ENCODE assay signal across 1 cellular context in the genomic region with DNA sequence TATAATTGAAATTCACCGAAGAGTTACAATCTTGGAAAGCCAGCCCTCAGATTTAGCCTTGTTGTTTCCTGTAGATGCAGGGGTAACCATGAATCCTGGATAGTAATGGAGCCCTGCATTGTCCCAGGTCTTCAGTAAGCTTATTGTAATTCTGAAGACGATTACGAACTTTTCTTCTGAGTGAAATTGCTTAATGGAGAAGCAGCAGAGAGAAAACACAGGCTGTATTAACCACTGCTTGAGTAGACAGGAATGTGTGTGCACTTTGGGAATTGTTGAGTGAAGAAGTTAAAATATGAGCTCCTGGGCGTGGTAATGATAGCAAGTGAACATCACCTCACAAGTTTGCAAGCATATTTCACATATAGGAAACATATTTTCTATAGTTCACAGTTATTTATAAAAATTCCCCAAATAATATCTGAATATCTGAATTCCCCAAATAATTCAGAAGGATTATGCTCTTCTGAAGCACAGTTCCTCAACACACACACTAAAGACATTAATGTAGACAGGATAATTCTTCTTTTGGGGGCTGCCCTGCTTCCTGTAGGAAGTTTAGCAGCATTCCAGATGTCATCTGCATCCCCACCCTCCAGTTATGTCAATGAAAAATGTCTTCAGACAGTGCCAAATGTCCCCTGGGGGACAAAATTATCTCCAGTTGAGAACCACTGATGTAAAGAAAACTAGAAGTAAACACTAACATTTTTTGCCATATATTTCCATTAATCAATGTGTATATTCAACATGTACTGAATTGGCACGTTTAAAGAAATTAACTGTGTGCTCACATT.
TF ChIP-seq lines count a peak whose summit lies in the region.

No MANE protein-coding gene starts in this region.

TF ChIP-seq in GM23338, 12 proteins besides CTCF, POLR2A, EP300 and RAD21:
- TF ChIP-seq, protein P1, sequence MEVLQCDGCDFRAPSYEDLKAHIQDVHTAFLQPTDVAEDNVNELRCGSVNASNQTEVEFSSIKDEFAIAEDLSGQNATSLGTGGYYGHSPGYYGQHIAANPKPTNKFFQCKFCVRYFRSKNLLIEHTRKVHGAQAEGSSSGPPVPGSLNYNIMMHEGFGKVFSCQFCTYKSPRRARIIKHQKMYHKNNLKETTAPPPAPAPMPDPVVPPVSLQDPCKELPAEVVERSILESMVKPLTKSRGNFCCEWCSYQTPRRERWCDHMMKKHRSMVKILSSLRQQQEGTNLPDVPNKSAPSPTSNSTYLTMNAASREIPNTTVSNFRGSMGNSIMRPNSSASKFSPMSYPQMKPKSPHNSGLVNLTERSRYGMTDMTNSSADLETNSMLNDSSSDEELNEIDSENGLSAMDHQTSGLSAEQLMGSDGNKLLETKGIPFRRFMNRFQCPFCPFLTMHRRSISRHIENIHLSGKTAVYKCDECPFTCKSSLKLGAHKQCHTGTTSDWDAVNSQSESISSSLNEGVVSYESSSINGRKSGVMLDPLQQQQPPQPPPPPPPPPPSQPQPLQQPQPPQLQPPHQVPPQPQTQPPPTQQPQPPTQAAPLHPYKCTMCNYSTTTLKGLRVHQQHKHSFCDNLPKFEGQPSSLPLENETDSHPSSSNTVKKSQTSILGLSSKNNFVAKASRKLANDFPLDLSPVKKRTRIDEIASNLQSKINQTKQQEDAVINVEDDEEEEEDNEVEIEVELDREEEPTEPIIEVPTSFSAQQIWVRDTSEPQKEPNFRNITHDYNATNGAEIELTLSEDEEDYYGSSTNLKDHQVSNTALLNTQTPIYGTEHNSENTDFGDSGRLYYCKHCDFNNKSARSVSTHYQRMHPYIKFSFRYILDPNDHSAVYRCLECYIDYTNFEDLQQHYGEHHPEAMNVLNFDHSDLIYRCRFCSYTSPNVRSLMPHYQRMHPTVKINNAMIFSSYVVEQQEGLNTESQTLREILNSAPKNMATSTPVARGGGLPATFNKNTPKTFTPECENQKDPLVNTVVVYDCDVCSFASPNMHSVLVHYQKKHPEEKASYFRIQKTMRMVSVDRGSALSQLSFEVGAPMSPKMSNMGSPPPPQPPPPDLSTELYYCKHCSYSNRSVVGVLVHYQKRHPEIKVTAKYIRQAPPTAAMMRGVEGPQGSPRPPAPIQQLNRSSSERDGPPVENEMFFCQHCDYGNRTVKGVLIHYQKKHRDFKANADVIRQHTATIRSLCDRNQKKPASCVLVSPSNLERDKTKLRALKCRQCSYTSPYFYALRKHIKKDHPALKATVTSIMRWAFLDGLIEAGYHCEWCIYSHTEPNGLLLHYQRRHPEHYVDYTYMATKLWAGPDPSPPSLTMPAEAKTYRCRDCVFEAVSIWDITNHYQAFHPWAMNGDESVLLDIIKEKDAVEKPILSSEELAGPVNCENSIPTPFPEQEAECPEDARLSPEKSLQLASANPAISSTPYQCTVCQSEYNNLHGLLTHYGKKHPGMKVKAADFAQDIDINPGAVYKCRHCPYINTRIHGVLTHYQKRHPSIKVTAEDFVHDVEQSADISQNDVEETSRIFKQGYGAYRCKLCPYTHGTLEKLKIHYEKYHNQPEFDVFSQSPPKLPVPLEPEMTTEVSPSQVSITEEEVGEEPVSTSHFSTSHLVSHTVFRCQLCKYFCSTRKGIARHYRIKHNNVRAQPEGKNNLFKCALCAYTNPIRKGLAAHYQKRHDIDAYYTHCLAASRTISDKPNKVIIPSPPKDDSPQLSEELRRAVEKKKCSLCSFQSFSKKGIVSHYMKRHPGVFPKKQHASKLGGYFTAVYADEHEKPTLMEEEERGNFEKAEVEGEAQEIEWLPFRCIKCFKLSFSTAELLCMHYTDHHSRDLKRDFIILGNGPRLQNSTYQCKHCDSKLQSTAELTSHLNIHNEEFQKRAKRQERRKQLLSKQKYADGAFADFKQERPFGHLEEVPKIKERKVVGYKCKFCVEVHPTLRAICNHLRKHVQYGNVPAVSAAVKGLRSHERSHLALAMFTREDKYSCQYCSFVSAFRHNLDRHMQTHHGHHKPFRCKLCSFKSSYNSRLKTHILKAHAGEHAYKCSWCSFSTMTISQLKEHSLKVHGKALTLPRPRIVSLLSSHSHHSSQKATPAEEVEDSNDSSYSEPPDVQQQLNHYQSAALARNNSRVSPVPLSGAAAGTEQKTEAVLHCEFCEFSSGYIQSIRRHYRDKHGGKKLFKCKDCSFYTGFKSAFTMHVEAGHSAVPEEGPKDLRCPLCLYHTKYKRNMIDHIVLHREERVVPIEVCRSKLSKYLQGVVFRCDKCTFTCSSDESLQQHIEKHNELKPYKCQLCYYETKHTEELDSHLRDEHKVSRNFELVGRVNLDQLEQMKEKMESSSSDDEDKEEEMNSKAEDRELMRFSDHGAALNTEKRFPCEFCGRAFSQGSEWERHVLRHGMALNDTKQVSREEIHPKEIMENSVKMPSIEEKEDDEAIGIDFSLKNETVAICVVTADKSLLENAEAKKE (CRISPR knock-in tag; IDR thresholded peaks at IDR 0.05) = no peak
- no peak for TF ChIP-seq ZNF114 (CRISPR knock-in tag; IDR thresholded peaks at IDR 0.05)
- no peak for TF ChIP-seq JUNB (IDR thresholded peaks at IDR 0.05; ENCODE audit: unreplicated experiment)
- no peak for TF ChIP-seq POLR2AphosphoS5 (IDR thresholded peaks at IDR 0.05; ENCODE audit: low read depth)
- no peak for TF ChIP-seq CREB1 (CRISPR knock-in tag; IDR thresholded peaks at IDR 0.05; ENCODE audit: low read depth)
